In the genomic region with DNA sequence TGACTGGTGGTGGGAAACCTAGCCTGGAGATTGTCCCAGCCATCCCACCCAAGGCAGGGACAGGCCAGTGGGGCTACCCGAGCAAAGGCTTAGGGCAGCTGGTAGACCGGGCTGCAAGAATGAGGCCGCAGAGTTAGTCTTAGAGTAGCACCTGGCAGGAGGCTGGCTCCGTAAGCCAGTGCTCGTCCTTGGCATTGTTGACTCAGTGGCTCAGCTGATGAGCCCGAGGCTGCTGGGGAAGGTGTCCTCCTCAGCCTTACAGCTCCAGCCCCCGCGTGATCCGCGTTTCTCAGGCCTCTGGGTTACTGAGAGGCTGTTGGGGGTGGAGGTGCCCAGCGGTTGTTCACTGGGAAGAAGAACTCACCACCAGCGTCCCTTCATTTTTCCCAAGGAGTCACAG, we compare ENCODE assay signal across 9 cellular contexts. TPM values are rescaled to one million over a fixed set of nuclear protein-coding genes. Genes with fewer than 3 reads are reported as not detected.
DNase-seq lines count a peak whose midpoint lies in the region; ATAC-seq and TF ChIP-seq lines count a peak whose summit lies in the region.
"Had no signal": no experiment of that assay in that cellular context is flagged by ENCODE, and none has a peak within 500 bp of the region (broad histone marks: within the 10 kb centered on the region; RNA-seq: fewer than 3 reads in every experiment).

No MANE protein-coding gene starts in this region.

- peak; percentile 24 for DNase-seq in DMS79 treated with DMSO at 0.1 percent for 48 hours (lab: John Stamatoyannopoulos, UW)
- DNase-seq in DMS79 (lab: John Stamatoyannopoulos, UW): no peak
- no peak for DNase-seq in CD8-positive, alpha-beta T cell
- DNase-seq in SHP77 treated with DMSO at 0.1 percent for 48 hours (lab: John Stamatoyannopoulos, UW): peak; percentile 58
- DNase-seq in mesothelial cell of epicardium (ENCODE audit: low spot score in 2 of 2, unreplicated experiment in 2 of 2): no peak
- no peak for DNase-seq in NCI-H1105 treated with DMSO at 0.1 percent for 48 hours (lab: John Stamatoyannopoulos, UW)
- no peak for DNase-seq in stimulated activated naive CD4-positive, alpha-beta T cell (lab: John Stamatoyannopoulos, UW)
- DNase-seq: thyroid gland had no signal

- TF ChIP-seq CTCF in CD8-positive, alpha-beta T cell (IDR thresholded peaks at IDR 0.05): no peak
- no peak for TF ChIP-seq CTCF in mesothelial cell of epicardium (IDR thresholded peaks at IDR 0.05; ENCODE audit: unreplicated experiment)

- intact Hi-C loops in CD8-positive, alpha-beta T cell (cut with DNase I, micrococcal nuclease): no loop called here

- H3K4me3 Mint-ChIP-seq in CD8-positive, alpha-beta T cell: peak overlapping the region; percentile 70
- H3K4me3 Mint-ChIP-seq in mesothelial cell of epicardium: no peak overlapping the region

- no peak overlapping the region for H3K27ac Mint-ChIP-seq in CD8-positive, alpha-beta T cell
- peak overlapping the region; percentile 56 for H3K27ac Mint-ChIP-seq in mesothelial cell of epicardium

- no peaks in the 10 kb centered on the region for H3K27me3 Mint-ChIP-seq in CD8-positive, alpha-beta T cell (ENCODE audit: low read depth)
- H3K27me3 Mint-ChIP-seq in mesothelial cell of epicardium (ENCODE audit: low read depth): no peaks in the 10 kb centered on the region

- H3K4me3 ChIP-seq in CD8-positive, alpha-beta T cell (ENCODE audit: low read depth, low read length): peak overlapping the region; percentile 10
- H3K4me3 ChIP-seq: thyroid gland had no signal

- CTCF ChIA-PET in CD8-positive, alpha-beta T cell (lab: Charles Lee): interaction anchor here (0.6 to 2.6 kb wide), 5 partner anchors 8 to 1024 kb away, joined by 3 to 8 read pairs (median 4); a partner anchor contains a TSS

- H3K4me1 Mint-ChIP-seq in CD8-positive, alpha-beta T cell (ENCODE audit: low read depth): peaks cover 79% of the 10 kb centered on the region
- H3K4me1 Mint-ChIP-seq in mesothelial cell of epicardium: peaks cover 47% of the 10 kb centered on the region

- no peaks in the 10 kb centered on the region for H3K9me3 ChIP-seq in CD8-positive, alpha-beta T cell (ENCODE audit: low read length)
- H3K9me3 ChIP-seq: thyroid gland had no signal

- no peak overlapping the region for H3K27ac ChIP-seq in CD8-positive, alpha-beta T cell (ENCODE audit: low read depth, low read length)
- H3K27ac ChIP-seq: thyroid gland had no signal

- H3K36me3 ChIP-seq in CD8-positive, alpha-beta T cell (ENCODE audit: insufficient read depth, low read length): no peaks in the 10 kb centered on the region
- H3K36me3 ChIP-seq: thyroid gland had no signal

- H3K36me3 Mint-ChIP-seq in CD8-positive, alpha-beta T cell: no peaks in the 10 kb centered on the region
- no peaks in the 10 kb centered on the region for H3K36me3 Mint-ChIP-seq in mesothelial cell of epicardium

- H3K9me3 Mint-ChIP-seq in CD8-positive, alpha-beta T cell: no peaks in the 10 kb centered on the region
- H3K9me3 Mint-ChIP-seq in mesothelial cell of epicardium: no peaks in the 10 kb centered on the region

- peaks cover 59% of the 10 kb centered on the region for H3K4me1 ChIP-seq in CD8-positive, alpha-beta T cell (ENCODE audit: insufficient read depth, low read length)

- no peaks in the 10 kb centered on the region for H3K27me3 ChIP-seq in CD8-positive, alpha-beta T cell (ENCODE audit: insufficient read depth, low read length)
- H3K27me3 ChIP-seq: thyroid gland had no signal

- POLR2A ChIA-PET in CD8-positive, alpha-beta T cell (lab: Charles Lee): interaction anchor here (0.6 to 1.2 kb wide), 3 partner anchors 14 to 70 kb away, joined by 3 to 4 read pairs (median 3); a partner anchor contains a TSS

- ATAC-seq in CD8-positive, alpha-beta T cell: no peak
- no peak for ATAC-seq in GM19452 (IDR thresholded peaks at IDR 0.05; ENCODE audit: unreplicated experiment)

RNA-seq across cellular contexts. Expression of a gene that starts 24.7 kb away (rescaled TPM):
- total RNA-seq in CD8-positive, alpha-beta T cell: 10 to 100 TPM; 19.3 to 19.9 TPM
- total RNA-seq in mesothelial cell of epicardium: 36.2 to 40.7 TPM (median 38.9 TPM) in 3 replicates

RNA-seq across cellular contexts. Expression of a gene that starts 38.6 kb away (rescaled TPM):
- total RNA-seq in CD8-positive, alpha-beta T cell: 1 to 10 TPM; 7.2 to 7.7 TPM
- 24.2 to 27.5 TPM (median 24.4 TPM) in 3 replicates for total RNA-seq in mesothelial cell of epicardium

RNA-seq across cellular contexts. Expression of a gene that starts 41.4 kb away (rescaled TPM):
- 1 to 10 TPM; 2.6 to 3.4 TPM for total RNA-seq in CD8-positive, alpha-beta T cell
- total RNA-seq in mesothelial cell of epicardium: 0.99 to 1.1 TPM (median 1.1 TPM) in 3 replicates

RNA-seq across cellular contexts. Expression of a gene that starts 43.1 kb away (rescaled TPM):
- under 1 TPM; 0.81 to 0.87 TPM for total RNA-seq in CD8-positive, alpha-beta T cell
- total RNA-seq in mesothelial cell of epicardium: 0.54 to 1.1 TPM (median 0.71 TPM) in 3 replicates

Comparison
In these comparisons a context has a peak if more than half of its experiments do, and no peak if none do; other contexts are left out.
1. DNase-seq: peak in DMS79 treated with DMSO at 0.1 percent for 48 hours (single experiment) and SHP77 treated with DMSO at 0.1 percent for 48 hours (single experiment); none in DMS79 (single experiment), CD8-positive, alpha-beta T cell (0 of 7), mesothelial cell of epicardium (0 of 2), NCI-H1105 treated with DMSO at 0.1 percent for 48 hours (single experiment) and stimulated activated naive CD4-positive, alpha-beta T cell (0 of 6).